Comparison of ENCODE assay signal across 9 cellular contexts in the genomic region with DNA sequence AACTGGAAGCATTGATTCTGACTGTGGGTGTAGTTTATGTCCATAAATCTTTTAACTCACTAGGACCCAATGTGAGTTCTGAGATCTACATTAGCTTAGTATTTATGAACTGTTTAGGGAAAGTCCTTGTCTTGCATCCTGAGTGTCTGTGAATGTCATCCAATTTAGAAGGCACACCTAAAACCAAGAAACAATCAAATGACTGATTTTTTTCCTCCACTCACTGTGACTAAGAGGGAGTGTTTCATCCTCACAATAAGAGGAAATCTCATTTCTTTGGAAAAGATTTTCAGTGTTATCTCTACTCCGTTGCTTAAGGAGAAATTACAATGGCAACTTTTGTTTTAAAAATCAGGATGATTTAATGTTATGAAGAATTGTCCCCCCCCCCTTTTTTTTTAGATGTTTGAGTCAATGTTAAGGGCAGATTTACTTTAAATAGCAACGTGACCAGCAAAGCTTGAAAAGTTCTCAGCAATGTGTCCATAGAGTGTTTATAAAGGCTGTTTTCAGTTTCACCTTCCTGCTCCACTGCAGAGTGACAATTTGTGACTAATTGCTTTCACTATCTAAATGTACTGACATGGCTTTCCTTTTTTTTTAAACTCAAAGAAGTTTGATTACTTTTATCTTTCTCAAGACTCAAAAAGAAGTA.
DNase-seq lines count a peak whose midpoint lies in the region; ATAC-seq and TF ChIP-seq lines count a peak whose summit lies in the region.
"Had no signal": no experiment of that assay in that cellular context is flagged by ENCODE, and none has a peak within 500 bp of the region (broad histone marks: within the 10 kb centered on the region; RNA-seq: fewer than 3 reads in every experiment).

No MANE protein-coding gene starts in this region.

- H4K20me1 ChIP-seq in KMS-11 (ENCODE audit: insufficient read depth) = no peaks in the 10 kb centered on the region

- peaks cover 15% of the 10 kb centered on the region for H3K4me1 ChIP-seq in KMS-11 (ENCODE audit: low read depth, poor library complexity, severe bottlenecking)
- H3K4me1 ChIP-seq: ascending aorta had no signal

- peaks cover 11% of the 10 kb centered on the region for H3K4me1 Mint-ChIP-seq in activated CD4-positive, alpha-beta T cell treated with anti-CD3 and anti-CD28 coated beads, Interleukin-2, amount 10 ng/mL, durations not matched to agents 24 days and 14 days

- H3K27ac ChIP-seq in KMS-11 = peak overlapping the region; percentile 19
- H3K27ac ChIP-seq: ascending aorta had no signal

- H3K9ac ChIP-seq in KMS-11 = peak overlapping the region; percentile 21; the same call in 1 of the 2 replicates

- H2AFZ ChIP-seq in KMS-11 (ENCODE audit: low read depth) = peak overlapping the region; percentile 44

- peak overlapping the region; percentile 51 for H3K4me3 Mint-ChIP-seq in activated CD4-positive, alpha-beta T cell treated with anti-CD3 and anti-CD28 coated beads, Interleukin-2, amount 10 ng/mL, durations not matched to agents 24 days and 14 days

- H3K36me3 ChIP-seq in KMS-11 (ENCODE audit: insufficient read depth) = peaks cover 3% of the 10 kb centered on the region; the same call in 1 of the 2 replicates
- H3K36me3 ChIP-seq: ascending aorta had no signal

- H3K27ac Mint-ChIP-seq in activated CD4-positive, alpha-beta T cell treated with anti-CD3 and anti-CD28 coated beads, Interleukin-2, amount 10 ng/mL, durations not matched to agents 24 days and 14 days = peak overlapping the region; percentile 74

- no peaks in the 10 kb centered on the region for H3K79me2 ChIP-seq in KMS-11 (ENCODE audit: insufficient read depth, low read depth)

- H3K36me3 Mint-ChIP-seq in activated CD4-positive, alpha-beta T cell treated with anti-CD3 and anti-CD28 coated beads, Interleukin-2, amount 10 ng/mL, durations not matched to agents 24 days and 14 days (ENCODE audit: low read depth) = no peaks in the 10 kb centered on the region

- peak overlapping the region; percentile 62 for H3K4me2 ChIP-seq in KMS-11

- no peak for TF ChIP-seq CTCF in KMS-11 (conservative IDR thresholded peaks at IDR 0.05; ENCODE audit: low read depth, low read length)

- H3K27me3 ChIP-seq in KMS-11 (ENCODE audit: insufficient read depth, low read depth) = no peaks in the 10 kb centered on the region
- H3K27me3 ChIP-seq: ascending aorta had no signal

- peak; percentile 100 for ATAC-seq in HG02571 (IDR thresholded peaks at IDR 0.05; ENCODE audit: unreplicated experiment)

- intact Hi-C loops in activated CD4-positive, alpha-beta T cell treated with anti-CD3 and anti-CD28 coated beads, Interleukin-2, amount 10 ng/mL, durations not matched to agents 24 days and 14 days (cut with micrococcal nuclease) = loop anchor here (10.0 kb wide), 1 partner anchor 298 kb away; a partner anchor contains a TSS

- peaks cover 6% of the 10 kb centered on the region for H3K9me3 Mint-ChIP-seq in activated CD4-positive, alpha-beta T cell treated with anti-CD3 and anti-CD28 coated beads, Interleukin-2, amount 10 ng/mL, durations not matched to agents 24 days and 14 days

- DNase-seq in activated CD4-positive, alpha-beta T cell treated with anti-CD3 and anti-CD28 coated beads, Interleukin-2, amount 10 ng/mL, durations not matched to agents 24 days and 14 days = no peak
- DNase-seq in activated CD4-positive, alpha-beta T cell treated with anti-CD3 and anti-CD28 coated beads, Interleukin-2, amount 50 U/mL, for 1 hour = no peak
- DNase-seq in lung microvascular endothelial cell (ENCODE audit: low read depth in 2 of 2) (peak; percentile 7 to 83), hepatic stellate cell (ENCODE audit: low spot score) (no peak), NCI-H526 treated with DMSO at 0.1 percent for 48 hours (lab: John Stamatoyannopoulos, UW) (no peak)
- no peak for DNase-seq in effector CD8-positive, alpha-beta T cell (lab: John Stamatoyannopoulos, UW)

- H3K4me3 ChIP-seq in KMS-11 (IDR thresholded peaks at IDR 0.05; ENCODE audit: insufficient read depth, low read depth, low read length) = no peak overlapping the region
- H3K4me3 ChIP-seq: ascending aorta had no signal

- no peaks in the 10 kb centered on the region for H3K27me3 Mint-ChIP-seq in activated CD4-positive, alpha-beta T cell treated with anti-CD3 and anti-CD28 coated beads, Interleukin-2, amount 10 ng/mL, durations not matched to agents 24 days and 14 days

Comparison
In these comparisons a context has a peak if more than half of its experiments do, and no peak if none do; other contexts are left out.
1. DNase-seq: peak in lung microvascular endothelial cell (2 of 2); none in activated CD4-positive, alpha-beta T cell treated with anti-CD3 and anti-CD28 coated beads, Interleukin-2, amount 10 ng/mL, durations not matched to agents 24 days and 14 days (single experiment), activated CD4-positive, alpha-beta T cell treated with anti-CD3 and anti-CD28 coated beads, Interleukin-2, amount 50 U/mL, for 1 hour (single experiment), hepatic stellate cell (single experiment), effector CD8-positive, alpha-beta T cell (single experiment) and NCI-H526 treated with DMSO at 0.1 percent for 48 hours (single experiment).